33 cellular contexts compared by ENCODE assay signal in the genomic region with DNA sequence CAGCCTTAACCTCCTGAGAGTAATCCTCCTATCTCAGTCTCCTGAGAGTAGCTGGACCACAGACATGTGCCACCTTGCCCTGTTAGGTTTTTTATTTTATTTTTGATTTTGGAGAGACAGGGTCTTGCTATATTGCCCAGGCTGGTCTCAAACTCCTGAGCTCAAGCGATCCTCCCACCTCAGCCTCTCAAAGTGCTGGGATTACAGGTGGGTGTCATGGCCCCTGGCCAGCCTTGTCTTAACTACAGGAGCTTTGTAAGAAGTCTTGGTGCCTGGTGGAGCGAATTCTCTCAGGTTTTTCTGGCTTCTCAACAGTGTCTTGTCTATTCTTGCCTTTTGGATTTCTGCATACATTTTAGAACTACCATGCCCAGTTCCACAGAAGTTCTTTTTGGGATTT.
"Had no signal": no experiment of that assay in that cellular context is flagged by ENCODE, and none has a peak within 500 bp of the region (broad histone marks: within the 10 kb centered on the region; RNA-seq: fewer than 3 reads in every experiment).

No MANE protein-coding gene starts in this region.

- H3K27me3 Mint-ChIP-seq: activated CD4-positive, alpha-beta memory T cell treated with anti-CD3 and anti-CD28 coated beads, Interleukin-2, amount 10 ng/mL, durations not matched to agents 7 days and 5 days had no signal

- H3K27ac ChIP-seq: adrenal gland, body of pancreas, breast epithelium, Peyer's patch, WERI-Rb-1 had no signal

- H3K27me3 ChIP-seq: adrenal gland, body of pancreas, breast epithelium, MG63, Peyer's patch had no signal

- H3K4me3 Mint-ChIP-seq: activated CD4-positive, alpha-beta memory T cell treated with anti-CD3 and anti-CD28 coated beads, Interleukin-2, amount 10 ng/mL, durations not matched to agents 7 days and 5 days; activated T-cell treated with anti-CD3 and anti-CD28 coated beads, Interleukin-2, amount 50 U/mL, for 24 hours had no signal

- H3K36me3 Mint-ChIP-seq: activated naive CD4-positive, alpha-beta T cell treated with anti-CD3 and anti-CD28 coated beads, Interleukin-2, amount 50 U/mL, for 72 hours had no signal

- H3K9me3 Mint-ChIP-seq: activated CD4-positive, alpha-beta memory T cell treated with anti-CD3 and anti-CD28 coated beads, Interleukin-2, amount 10 ng/mL, durations not matched to agents 7 days and 5 days; activated T-helper 2 cell treated with anti-CD3 and anti-CD28 coated beads, Interferon-gamma antibody, Interleukin-2, Interleukin-4, amounts not matched to agents 10 μg/mL and 5 μg/mL and 100 μg/mL, durations not matched to agents 14 hours and 24 hours and 36 hours had no signal

- H3K4me1 Mint-ChIP-seq: activated CD4-positive, alpha-beta memory T cell treated with anti-CD3 and anti-CD28 coated beads, Interleukin-2, amount 10 ng/mL, durations not matched to agents 7 days and 5 days had no signal

- H3K4me3 ChIP-seq: adrenal gland, body of pancreas, breast epithelium, MG63, Peyer's patch had no signal

- H3K4me1 ChIP-seq: adrenal gland, body of pancreas, breast epithelium, Peyer's patch had no signal

- H3K9me3 ChIP-seq: adrenal gland, body of pancreas, MG63, Peyer's patch had no signal

- H3K27ac Mint-ChIP-seq: activated CD4-positive, alpha-beta memory T cell treated with anti-CD3 and anti-CD28 coated beads, Interleukin-2, amount 10 ng/mL, durations not matched to agents 7 days and 5 days; activated naive CD4-positive, alpha-beta T cell treated with anti-CD3 and anti-CD28 coated beads, Interleukin-2, amount 50 U/mL, for 72 hours; activated T-cell treated with anti-CD3 and anti-CD28 coated beads, Interleukin-2, amount 50 U/mL, for 24 hours; activated T-helper 2 cell treated with anti-CD3 and anti-CD28 coated beads, Interferon-gamma antibody, Interleukin-2, Interleukin-4, amounts not matched to agents 10 μg/mL and 5 μg/mL and 100 μg/mL, durations not matched to agents 14 hours and 24 hours and 36 hours had no signal

- DNase-seq: activated CD4-positive, alpha-beta memory T cell treated with anti-CD3 and anti-CD28 coated beads, Interleukin-2, amount 10 ng/mL, durations not matched to agents 7 days and 5 days; activated CD4-positive, alpha-beta T cell treated with anti-CD3 and anti-CD28 coated beads for 1 hour; activated CD4-positive, alpha-beta T cell treated with anti-CD3 and anti-CD28 coated beads for 48 hours; activated CD4-positive, CD25-positive, alpha-beta regulatory T cell; activated gamma-delta T cell; activated naive CD4-positive, alpha-beta T cell treated with Interleukin-2 at 50 U/mL for 16 hours; activated T-cell treated with anti-CD3 and anti-CD28 coated beads, Interleukin-2, amount 50 U/mL, for 24 hours; body of pancreas; caudate nucleus; Kasumi-1; KG1; MG63; NCI-H1048; NCI-H1105 treated with DMSO at 0.1 percent for 48 hours; NCI-H1436; NCI-H1694; NCI-H2081 treated with DMSO at 0.1 percent for 48 hours; NCI-H226; NCI-H446 treated with DMSO at 0.1 percent for 48 hours; NCI-H524; NCI-H69; RPMI8226; SIG-M5; SW 1271; T-helper 1 cell; T-helper 2 cell; T-helper 9 cell; WERI-Rb-1 had no signal

- H3K36me3 ChIP-seq: adrenal gland, breast epithelium, MG63, Peyer's patch, WERI-Rb-1 had no signal
